1 cellular context compared by ENCODE assay signal in genomic region chr16:56263711-56264608, GRCh38.
TF ChIP-seq lines count a peak whose summit lies in the region.

No MANE protein-coding gene starts in this region.

TF ChIP-seq in HepG2, 621 proteins besides CTCF, POLR2A, EP300 and RAD21 (continued from another document and continues in another):
- TF ChIP-seq, protein P1, sequence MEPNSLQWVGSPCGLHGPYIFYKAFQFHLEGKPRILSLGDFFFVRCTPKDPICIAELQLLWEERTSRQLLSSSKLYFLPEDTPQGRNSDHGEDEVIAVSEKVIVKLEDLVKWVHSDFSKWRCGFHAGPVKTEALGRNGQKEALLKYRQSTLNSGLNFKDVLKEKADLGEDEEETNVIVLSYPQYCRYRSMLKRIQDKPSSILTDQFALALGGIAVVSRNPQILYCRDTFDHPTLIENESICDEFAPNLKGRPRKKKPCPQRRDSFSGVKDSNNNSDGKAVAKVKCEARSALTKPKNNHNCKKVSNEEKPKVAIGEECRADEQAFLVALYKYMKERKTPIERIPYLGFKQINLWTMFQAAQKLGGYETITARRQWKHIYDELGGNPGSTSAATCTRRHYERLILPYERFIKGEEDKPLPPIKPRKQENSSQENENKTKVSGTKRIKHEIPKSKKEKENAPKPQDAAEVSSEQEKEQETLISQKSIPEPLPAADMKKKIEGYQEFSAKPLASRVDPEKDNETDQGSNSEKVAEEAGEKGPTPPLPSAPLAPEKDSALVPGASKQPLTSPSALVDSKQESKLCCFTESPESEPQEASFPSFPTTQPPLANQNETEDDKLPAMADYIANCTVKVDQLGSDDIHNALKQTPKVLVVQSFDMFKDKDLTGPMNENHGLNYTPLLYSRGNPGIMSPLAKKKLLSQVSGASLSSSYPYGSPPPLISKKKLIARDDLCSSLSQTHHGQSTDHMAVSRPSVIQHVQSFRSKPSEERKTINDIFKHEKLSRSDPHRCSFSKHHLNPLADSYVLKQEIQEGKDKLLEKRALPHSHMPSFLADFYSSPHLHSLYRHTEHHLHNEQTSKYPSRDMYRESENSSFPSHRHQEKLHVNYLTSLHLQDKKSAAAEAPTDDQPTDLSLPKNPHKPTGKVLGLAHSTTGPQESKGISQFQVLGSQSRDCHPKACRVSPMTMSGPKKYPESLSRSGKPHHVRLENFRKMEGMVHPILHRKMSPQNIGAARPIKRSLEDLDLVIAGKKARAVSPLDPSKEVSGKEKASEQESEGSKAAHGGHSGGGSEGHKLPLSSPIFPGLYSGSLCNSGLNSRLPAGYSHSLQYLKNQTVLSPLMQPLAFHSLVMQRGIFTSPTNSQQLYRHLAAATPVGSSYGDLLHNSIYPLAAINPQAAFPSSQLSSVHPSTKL (CRISPR knock-in tag; IDR thresholded peaks at IDR 0.05) = peak; percentile 76
- TF ChIP-seq ZBTB10 (CRISPR knock-in tag; IDR thresholded peaks at IDR 0.05; ENCODE audit: borderline replicate concordance) (0 out of 2 replicates have a peak, but pooled peaks have one; percentile 29), GABPB1 (CRISPR knock-in tag; IDR thresholded peaks at IDR 0.05) (peak; percentile 61), FOXP4 (CRISPR knock-in tag; IDR thresholded peaks at IDR 0.05) (peak; percentile 52; the same call in 1 of the 2 replicates), RARA (CRISPR knock-in tag; IDR thresholded peaks at IDR 0.05) (peak; percentile 96), ZNF180 (CRISPR knock-in tag; IDR thresholded peaks at IDR 0.05; ENCODE audit: borderline replicate concordance, low read depth) (no peak), HOXA3 (CRISPR knock-in tag; IDR thresholded peaks at IDR 0.05) (peak; percentile 53), MED1 (CRISPR knock-in tag; IDR thresholded peaks at IDR 0.05) (peak; percentile 47; the same call in 1 of the 2 replicates), CREM (IDR thresholded peaks at IDR 0.05) (peak; percentile 36; the same call in 1 of the 2 replicates), CREM (CRISPR knock-in tag; IDR thresholded peaks at IDR 0.05) (no peak), SOX5 (CRISPR knock-in tag; IDR thresholded peaks at IDR 0.05; ENCODE audit: borderline replicate concordance) (peak; percentile 67), KLF6 (CRISPR knock-in tag; IDR thresholded peaks at IDR 0.05) (no peak), SOX13 (IDR thresholded peaks at IDR 0.05) (no peak), SOX13 (CRISPR knock-in tag; conservative IDR thresholded peaks at IDR 0.05 in 1 of 2, IDR thresholded peaks at IDR 0.05 in 1 of 2) (peak in 1 of 2 experiments; percentile 79; a peak in 2 of 4 replicates), ZMYM4 (CRISPR knock-in tag; IDR thresholded peaks at IDR 0.05) (peak; percentile 66), NR2C2 (CRISPR knock-in tag; IDR thresholded peaks at IDR 0.05; ENCODE audit: borderline replicate concordance) (peak; percentile 57; the same call in 1 of the 2 replicates), YY1 (IDR thresholded peaks at IDR 0.05; ENCODE audit: insufficient read depth, insufficient replicate concordance, low read depth, low read length) (peak; percentile 67), ZNF264 (CRISPR knock-in tag; IDR thresholded peaks at IDR 0.05) (0 out of 2 replicates have a peak, but pooled peaks have one; percentile 75), HDAC2 (CRISPR knock-in tag; IDR thresholded peaks at IDR 0.05) (peak; percentile 53; the same call in 1 of the 2 replicates), FOSL2 (CRISPR knock-in tag; IDR thresholded peaks at IDR 0.05) (peak; percentile 47), NR2F2 (IDR thresholded peaks at IDR 0.05; ENCODE audit: borderline replicate concordance, low read depth) (peak; percentile 21; the same call in 1 of the 2 replicates), TFAP4 (IDR thresholded peaks at IDR 0.05; ENCODE audit: borderline replicate concordance, low read depth) (peak; percentile 94), IKZF4 (CRISPR knock-in tag; IDR thresholded peaks at IDR 0.05; ENCODE audit: borderline replicate concordance, low read depth, not compliant biosample characterization) (no peak), NKX3-1 (CRISPR knock-in tag; IDR thresholded peaks at IDR 0.05) (no peak), POLR2G (IDR thresholded peaks at IDR 0.05; ENCODE audit: low read depth, low read length) (no peak), SOX6 (IDR thresholded peaks at IDR 0.05) (no peak), SOX6 (CRISPR knock-in tag; IDR thresholded peaks at IDR 0.05) (peak; percentile 39; the same call in 1 of the 2 replicates), ZFP90 (CRISPR knock-in tag; IDR thresholded peaks at IDR 0.05; ENCODE audit: borderline replicate concordance) (no peak), ZNF790 (CRISPR knock-in tag; IDR thresholded peaks at IDR 0.05; ENCODE audit: borderline replicate concordance) (no peak), ZNF331 (CRISPR knock-in tag; IDR thresholded peaks at IDR 0.05) (peak; percentile 93), FOXK1 (CRISPR knock-in tag; IDR thresholded peaks at IDR 0.05; ENCODE audit: borderline replicate concordance, low read depth) (peak; percentile 34; the same call in 1 of the 2 replicates), ZNF609 (CRISPR knock-in tag; IDR thresholded peaks at IDR 0.05; ENCODE audit: borderline replicate concordance) (peak; percentile 37; the same call in 1 of the 2 replicates), HNRNPL (IDR thresholded peaks at IDR 0.05; ENCODE audit: low read depth, low read length) (0 out of 2 replicates have a peak, but pooled peaks have one; percentile 20), ZBTB7B (CRISPR knock-in tag; IDR thresholded peaks at IDR 0.05) (peak; percentile 80; the same call in 1 of the 2 replicates), SMYD3 (CRISPR knock-in tag; IDR thresholded peaks at IDR 0.05) (no peak), SIN3A (IDR thresholded peaks at IDR 0.05; ENCODE audit: borderline replicate concordance, low read depth, low read length) (0 out of 2 replicates have a peak, but pooled peaks have one; percentile 54), THRA (CRISPR knock-in tag; IDR thresholded peaks at IDR 0.05; ENCODE audit: borderline replicate concordance) (peak; percentile 61; the same call in 1 of the 2 replicates), TARDBP (CRISPR knock-in tag; IDR thresholded peaks at IDR 0.05) (peak; percentile 69), ZFY (CRISPR knock-in tag; IDR thresholded peaks at IDR 0.05) (no peak; the same call in 1 of the 2 replicates), SALL1 (CRISPR knock-in tag; IDR thresholded peaks at IDR 0.05) (peak; percentile 76), NCOA2 (CRISPR knock-in tag; IDR thresholded peaks at IDR 0.05) (peak; percentile 44; the same call in 1 of the 2 replicates), ZNF891 (CRISPR knock-in tag; IDR thresholded peaks at IDR 0.05) (0 out of 2 replicates have a peak, but pooled peaks have one; percentile 30)
- TF ChIP-seq, protein P2, sequence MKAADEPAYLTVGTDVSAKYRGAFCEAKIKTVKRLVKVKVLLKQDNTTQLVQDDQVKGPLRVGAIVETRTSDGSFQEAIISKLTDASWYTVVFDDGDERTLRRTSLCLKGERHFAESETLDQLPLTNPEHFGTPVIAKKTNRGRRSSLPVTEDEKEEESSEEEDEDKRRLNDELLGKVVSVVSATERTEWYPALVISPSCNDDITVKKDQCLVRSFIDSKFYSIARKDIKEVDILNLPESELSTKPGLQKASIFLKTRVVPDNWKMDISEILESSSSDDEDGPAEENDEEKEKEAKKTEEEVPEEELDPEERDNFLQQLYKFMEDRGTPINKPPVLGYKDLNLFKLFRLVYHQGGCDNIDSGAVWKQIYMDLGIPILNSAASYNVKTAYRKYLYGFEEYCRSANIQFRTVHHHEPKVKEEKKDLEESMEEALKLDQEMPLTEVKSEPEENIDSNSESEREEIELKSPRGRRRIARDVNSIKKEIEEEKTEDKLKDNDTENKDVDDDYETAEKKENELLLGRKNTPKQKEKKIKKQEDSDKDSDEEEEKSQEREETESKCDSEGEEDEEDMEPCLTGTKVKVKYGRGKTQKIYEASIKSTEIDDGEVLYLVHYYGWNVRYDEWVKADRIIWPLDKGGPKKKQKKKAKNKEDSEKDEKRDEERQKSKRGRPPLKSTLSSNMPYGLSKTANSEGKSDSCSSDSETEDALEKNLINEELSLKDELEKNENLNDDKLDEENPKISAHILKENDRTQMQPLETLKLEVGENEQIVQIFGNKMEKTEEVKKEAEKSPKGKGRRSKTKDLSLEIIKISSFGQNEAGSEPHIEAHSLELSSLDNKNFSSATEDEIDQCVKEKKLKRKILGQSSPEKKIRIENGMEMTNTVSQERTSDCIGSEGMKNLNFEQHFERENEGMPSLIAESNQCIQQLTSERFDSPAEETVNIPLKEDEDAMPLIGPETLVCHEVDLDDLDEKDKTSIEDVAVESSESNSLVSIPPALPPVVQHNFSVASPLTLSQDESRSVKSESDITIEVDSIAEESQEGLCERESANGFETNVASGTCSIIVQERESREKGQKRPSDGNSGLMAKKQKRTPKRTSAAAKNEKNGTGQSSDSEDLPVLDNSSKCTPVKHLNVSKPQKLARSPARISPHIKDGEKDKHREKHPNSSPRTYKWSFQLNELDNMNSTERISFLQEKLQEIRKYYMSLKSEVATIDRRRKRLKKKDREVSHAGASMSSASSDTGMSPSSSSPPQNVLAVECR (CRISPR knock-in tag; IDR thresholded peaks at IDR 0.05; ENCODE audit: borderline replicate concordance) = peak; percentile 66; the same call in 1 of the 2 replicates
